Comparison of ENCODE assay signal across 9 cellular contexts in the genomic region with DNA sequence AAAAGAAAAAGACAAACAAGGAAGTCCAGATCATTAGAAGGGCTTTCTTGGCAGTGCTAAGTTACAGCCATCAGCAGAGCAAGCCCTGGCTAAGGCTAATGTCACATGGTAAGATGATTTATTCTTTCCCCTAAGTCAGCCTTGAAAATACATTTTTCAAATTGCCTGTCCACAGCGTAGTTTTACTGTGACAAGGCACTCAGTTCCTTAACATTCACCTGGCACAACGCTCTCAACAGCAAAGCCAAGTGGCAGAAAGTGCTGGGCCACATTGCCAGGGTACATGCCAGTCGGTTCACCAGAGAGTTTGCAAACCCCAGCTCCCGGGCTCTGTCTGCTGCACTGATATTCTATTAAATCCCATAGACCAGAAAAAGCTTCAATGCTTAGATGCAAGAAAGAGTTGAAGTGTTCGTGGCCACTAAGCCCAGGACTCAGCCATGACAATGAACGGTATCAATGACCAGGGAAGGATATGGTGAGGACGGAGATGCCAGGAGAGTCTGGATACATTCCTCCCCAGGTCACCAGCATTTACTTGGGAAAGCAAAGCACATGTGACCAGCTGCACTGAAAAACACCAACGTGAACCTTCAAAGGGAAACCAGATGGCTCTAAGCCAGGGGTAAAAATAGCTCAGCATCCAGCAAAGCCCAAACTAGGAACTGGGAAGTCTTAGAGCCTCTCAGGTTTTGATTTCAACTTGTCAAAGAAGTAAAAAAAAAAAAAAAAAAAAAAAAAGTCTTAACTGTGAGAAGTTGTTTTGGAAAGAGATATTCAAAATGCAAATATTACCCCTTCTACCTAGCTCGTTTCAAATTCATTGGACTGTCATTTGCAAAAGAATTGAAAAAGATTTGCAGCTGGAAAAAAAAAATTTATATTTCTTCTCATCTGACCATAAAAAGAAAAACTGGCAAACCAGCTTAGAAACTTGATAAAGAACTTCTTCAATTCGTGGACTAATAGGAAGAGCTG. TPM values are rescaled to one million over a fixed set of nuclear protein-coding genes. Genes with fewer than 3 reads are reported as not detected.
A peak's percentile ranks its signal among the peaks of the same experiment; 100 is the strongest.
DNase-seq lines count a peak whose midpoint lies in the region; ATAC-seq and TF ChIP-seq lines count a peak whose summit lies in the region.
"Had no signal": no experiment of that assay in that cellular context is flagged by ENCODE, and none has a peak within 500 bp of the region (broad histone marks: within the 10 kb centered on the region; RNA-seq: fewer than 3 reads in every experiment).

No MANE protein-coding gene starts in this region.

- H3K4me3 ChIP-seq in muscle layer of colon (ENCODE audit: low read depth in 1 of 2, low read length in 2 of 2) (peak overlapping the region in 1 of 2 donors; percentile 54), uterus (peak overlapping the region in 1 of 2 donors; percentile 9)

- intact Hi-C loops in activated naive CD4-positive, alpha-beta T cell treated with anti-CD3 and anti-CD28 coated beads for 36 hours (cut with micrococcal nuclease), result no loop called here
- intact Hi-C loops in uterus (cut with DNase I; ENCODE audit: low total_unique reads), result no loop called here

- H3K9me3 ChIP-seq in muscle layer of colon (ENCODE audit: low read length) (no peaks in the 10 kb centered on the region), uterus (no peaks in the 10 kb centered on the region)

- peak overlapping the region; percentile 37 for H3K4me3 Mint-ChIP-seq in activated naive CD4-positive, alpha-beta T cell treated with anti-CD3 and anti-CD28 coated beads for 36 hours

- H3K9me3 Mint-ChIP-seq in activated naive CD4-positive, alpha-beta T cell treated with anti-CD3 and anti-CD28 coated beads for 36 hours, result no peaks in the 10 kb centered on the region

- no peaks in the 10 kb centered on the region for H3K36me3 Mint-ChIP-seq in activated naive CD4-positive, alpha-beta T cell treated with anti-CD3 and anti-CD28 coated beads for 36 hours (ENCODE audit: low read depth)

- TF ChIP-seq POLR2A in uterus (IDR thresholded peaks at IDR 0.05), result no peak

- H3K27me3 ChIP-seq in muscle layer of colon (ENCODE audit: control insufficient read depth in 1 of 2, insufficient read depth in 2 of 2, low read length in 2 of 2) (no peaks in the 10 kb centered on the region), uterus (no peaks in the 10 kb centered on the region)

- peak overlapping the region; percentile 49 for H3K9ac ChIP-seq in muscle layer of colon (ENCODE audit: low read length)

- no peak for TF ChIP-seq CTCF in uterus (IDR thresholded peaks at IDR 0.05)

- peak; percentile 57 for ATAC-seq in esophagus mucosa
- no peak for ATAC-seq in GM18511 (IDR thresholded peaks at IDR 0.05; ENCODE audit: unreplicated experiment)

- H3K36me3 ChIP-seq in muscle layer of colon (ENCODE audit: insufficient read depth, low read length), result no peaks in the 10 kb centered on the region
- no peaks in the 10 kb centered on the region for H3K36me3 ChIP-seq in uterus

- no peak overlapping the region for H3K27ac Mint-ChIP-seq in activated naive CD4-positive, alpha-beta T cell treated with anti-CD3 and anti-CD28 coated beads for 36 hours

- peaks cover 65% of the 10 kb centered on the region for H3K4me1 ChIP-seq in muscle layer of colon (ENCODE audit: insufficient read depth, low read length)
- peaks cover 0 to 10% of the 10 kb centered on the region in 2 donors for H3K4me1 ChIP-seq in uterus

- CTCF ChIA-PET in activated naive CD4-positive, alpha-beta T cell treated with anti-CD3 and anti-CD28 coated beads for 36 hours (lab: Charles Lee), result interaction anchor here (0.6 to 7.4 kb wide), 7 partner anchors 9 to 586 kb away, joined by 3 to 59 read pairs (median 4); partner anchors contain the start of gene MPP7

- H3K27ac ChIP-seq in muscle layer of colon (ENCODE audit: low read depth, low read length) (peak overlapping the region; percentile 64), uterus (peak overlapping the region; percentile 72 to 79)
- H3K27ac ChIP-seq: C4-2B had no signal

- no peak for DNase-seq in activated naive CD4-positive, alpha-beta T cell treated with anti-CD3 and anti-CD28 coated beads for 36 hours
- DNase-seq in activated naive CD4-positive, alpha-beta T cell treated with Interleukin-2 at 50 U/mL for 16 hours, result no peak
- DNase-seq in uterus (peak; percentile 53 to 68), pons (ENCODE audit: low spot score) (no peak)
- no peak for DNase-seq in stimulated activated CD8-positive, alpha-beta memory T cell treated with anti-CD3 and anti-CD28 coated beads, Interleukin-4, amount 100 ng/mL, for 48 hours

- H3K27me3 Mint-ChIP-seq in activated naive CD4-positive, alpha-beta T cell treated with anti-CD3 and anti-CD28 coated beads for 36 hours (ENCODE audit: low read depth), result no peaks in the 10 kb centered on the region

- H3K4me1 Mint-ChIP-seq in activated naive CD4-positive, alpha-beta T cell treated with anti-CD3 and anti-CD28 coated beads for 36 hours (ENCODE audit: low read depth), result peaks cover 46% of the 10 kb centered on the region

RNA-seq across cellular contexts. Expression of gene MPP7, which starts 23.9 kb away (rescaled TPM):
- total RNA-seq in activated naive CD4-positive, alpha-beta T cell treated with anti-CD3 and anti-CD28 coated beads for 36 hours, result 10 to 100 TPM; 23.6 to 25.4 TPM
- total RNA-seq in esophagus mucosa (53.6 TPM), uterus (10 to 100 TPM in 2 of 4 donors, 1 to 10 TPM in 2; 3.6 to 18.0 (median 13.1) TPM)

Comparison
In these comparisons a context has a peak if more than half of its experiments do, and no peak if none do; other contexts are left out.
1. DNase-seq: peak in uterus (2 of 2); none in activated naive CD4-positive, alpha-beta T cell treated with anti-CD3 and anti-CD28 coated beads for 36 hours (single experiment), activated naive CD4-positive, alpha-beta T cell treated with Interleukin-2 at 50 U/mL for 16 hours (single experiment), stimulated activated CD8-positive, alpha-beta memory T cell treated with anti-CD3 and anti-CD28 coated beads, Interleukin-4, amount 100 ng/mL, for 48 hours (single experiment) and pons (single experiment).